8 cellular contexts compared by ENCODE assay signal in the genomic region with DNA sequence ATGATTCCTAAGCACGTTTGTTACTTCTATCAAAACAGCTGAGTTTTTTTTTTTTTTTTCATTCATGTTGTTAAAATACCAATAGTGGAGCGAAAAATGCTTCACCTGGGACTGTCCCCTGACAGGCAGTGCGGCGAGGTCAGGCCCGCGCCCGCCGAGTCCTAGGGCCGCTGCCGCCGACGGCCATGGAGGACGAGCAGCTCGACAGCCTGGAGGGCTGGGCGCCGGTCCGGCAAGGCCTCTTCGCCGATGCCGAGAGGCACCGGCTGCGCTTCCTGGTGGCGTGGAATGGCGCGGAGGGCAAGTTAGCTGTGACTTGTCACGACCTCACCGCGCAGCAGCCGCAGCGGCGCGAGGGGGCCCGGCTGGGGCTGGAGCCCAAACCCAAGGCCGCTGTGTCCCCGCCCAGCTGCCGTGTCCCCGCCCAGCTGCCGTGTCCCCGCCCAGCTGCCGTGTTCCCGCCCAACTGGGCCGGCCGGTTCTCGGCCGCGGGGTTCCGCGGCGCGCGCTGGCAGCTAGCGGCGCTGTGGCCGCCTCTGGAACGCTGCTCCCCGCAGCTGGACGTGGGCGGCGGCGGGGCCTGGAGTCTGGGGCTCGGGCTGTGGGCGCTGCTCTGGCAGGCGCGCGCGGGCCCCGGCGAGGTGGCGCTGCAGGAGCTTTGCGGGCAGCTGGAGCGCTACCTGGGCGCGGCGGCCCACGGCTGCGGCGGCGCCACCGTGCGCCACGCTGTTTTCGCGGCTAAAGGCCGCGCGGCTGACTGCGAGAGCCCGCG. TPM values are rescaled to one million over a fixed set of nuclear protein-coding genes. Genes with fewer than 3 reads are reported as not detected.
DNase-seq lines count a peak whose midpoint lies in the region; ATAC-seq and TF ChIP-seq lines count a peak whose summit lies in the region.
"Not testable (repeated sequence)": the region's sequence is repeated elsewhere in the genome, so short reads cannot be mapped to it uniquely, and the experiment has no call there.

No MANE protein-coding gene starts in this region.

- H3K14ac ChIP-seq in neuronal stem cell (ENCODE audit: low read length), result not testable (repeated sequence)

- not testable (repeated sequence) for TF ChIP-seq CTCF in esophagus squamous epithelium (IDR thresholded peaks at IDR 0.05)

- DNase-seq in SK-N-MC (ENCODE audit: low read depth, low spot score); esophagus squamous epithelium (lab: John Stamatoyannopoulos, UW); neuronal stem cell (ENCODE audit: low spot score): not testable (repeated sequence)
- peak; percentile 52 to 67 for DNase-seq in activated T-cell treated with anti-CD3 and anti-CD28 coated beads, Interleukin-2, amount 50 U/mL, for 48 hours
- peak; percentile 12 to 41 for DNase-seq in stimulated activated CD8-positive, alpha-beta memory T cell treated with anti-CD3 and anti-CD28 coated beads, Interleukin-15, amount 100 ng/mL, for 48 hours (ENCODE audit: low read depth in 2 of 2)

- not testable (repeated sequence) for H2BK15ac ChIP-seq in neuronal stem cell (ENCODE audit: low read length)

- H4K8ac ChIP-seq in neuronal stem cell (ENCODE audit: low read depth, low read length), result not testable (repeated sequence)

- WGBS in esophagus squamous epithelium, 2 donors, result no CpG with 5 or more reads among the region's 89 CpGs
- no CpG with 5 or more reads among the region's 89 CpGs for WGBS in neuronal stem cell (ENCODE audit: extremely low coverage in 2 of 2, insufficient read length in 2 of 2, insufficient replicate concordance in 1 of 2), 2 donors

- H4K20me1 ChIP-seq in BLaER1, result not testable (repeated sequence)

- H2BK12ac ChIP-seq in neuronal stem cell (ENCODE audit: low read length), result not testable (repeated sequence)

- TF ChIP-seq POLR2A in esophagus squamous epithelium (IDR thresholded peaks at IDR 0.05), result not testable (repeated sequence)

- H2BK5ac ChIP-seq in neuronal stem cell (ENCODE audit: low read length), result not testable (repeated sequence)

- not testable (repeated sequence) for H2BK120ac ChIP-seq in neuronal stem cell (ENCODE audit: low read depth, low read length)

- intact Hi-C loops in esophagus squamous epithelium (cut with DNase I), result not testable (repeated sequence)

- H3K4me1 ChIP-seq in BLaER1; esophagus squamous epithelium; neuronal stem cell (ENCODE audit: control insufficient read depth in 2 of 2, insufficient read depth in 1 of 2, low read depth in 1 of 2, low read length in 2 of 2): not testable (repeated sequence)

- peak overlapping the region; percentile 22 for H2AFZ ChIP-seq in neuronal stem cell (ENCODE audit: low read length)

- not testable (repeated sequence) for H3K4ac ChIP-seq in neuronal stem cell (ENCODE audit: low read length)

- not testable (repeated sequence) for H3K9ac ChIP-seq in BLaER1; SK-N-MC (ENCODE audit: insufficient read length); neuronal stem cell (ENCODE audit: low read depth, low read length, poor library complexity)

- not testable (repeated sequence) for H3K9me3 ChIP-seq in BLaER1; SK-N-MC (ENCODE audit: low read depth, low read length); esophagus squamous epithelium; neuronal stem cell (replicated peaks in 1 of 2; ENCODE audit: control insufficient read depth in 2 of 2, insufficient read depth in 1 of 2, low read depth in 1 of 2, low read length in 2 of 2)

- H3K27me3 ChIP-seq in BLaER1; esophagus squamous epithelium; neuronal stem cell (ENCODE audit: control insufficient read depth in 3 of 3, insufficient read depth in 3 of 3, low read depth in 1 of 3, low read length in 3 of 3): not testable (repeated sequence)

- ATAC-seq in GM19463 (IDR thresholded peaks at IDR 0.05; ENCODE audit: unreplicated experiment) (peak; percentile 87), HG02981 (IDR thresholded peaks at IDR 0.05; ENCODE audit: unreplicated experiment) (peak; percentile 88)

- not testable (repeated sequence) for H4K91ac ChIP-seq in neuronal stem cell (ENCODE audit: low read depth, low read length, poor library complexity)

- not testable (repeated sequence) for H3K79me1 ChIP-seq in neuronal stem cell (ENCODE audit: low read depth, low read length)

- H2AK5ac ChIP-seq in neuronal stem cell (ENCODE audit: low read depth, low read length), result not testable (repeated sequence)

- not testable (repeated sequence) for H3K23ac ChIP-seq in neuronal stem cell (ENCODE audit: low read depth, low read length, poor library complexity)

- H3K18ac ChIP-seq in neuronal stem cell (ENCODE audit: low read length), result not testable (repeated sequence)

- not testable (repeated sequence) for H3K4me2 ChIP-seq in BLaER1; neuronal stem cell (ENCODE audit: insufficient read depth, low read length, poor library complexity, severe bottlenecking)

- not testable (repeated sequence) for H3K36me3 ChIP-seq in BLaER1; SK-N-MC (ENCODE audit: insufficient read depth, low read length); esophagus squamous epithelium; neuronal stem cell (replicated peaks in 1 of 2; ENCODE audit: control insufficient read depth in 2 of 2, insufficient read depth in 2 of 2, low read length in 2 of 2)

- not testable (repeated sequence) for H3K27ac ChIP-seq in BLaER1; SK-N-MC; neuronal stem cell (replicated peaks; ENCODE audit: low read length)
- peak overlapping the region; percentile 62 to 89 (median 78) for H3K27ac ChIP-seq in esophagus squamous epithelium

- H3K4me3 ChIP-seq in BLaER1 (peak overlapping the region; percentile 63), SK-N-MC (peak overlapping the region; percentile 53), esophagus squamous epithelium (peak overlapping the region; percentile 38 to 73 (median 47)), neuronal stem cell (ENCODE audit: low read length in 2 of 2) (peak overlapping the region in 1 of 2 donors; percentile 32)

RNA-seq across cellular contexts. Expression of gene GOLGA8R, which starts 56.7 kb away (rescaled TPM):
- total RNA-seq in esophagus squamous epithelium, result 1 to 10 TPM in 3 of 4 donors, under 1 TPM in 1; 0.66 to 3.4 (median 1.1) TPM
- polyA plus RNA-seq in neuronal stem cell (2013, experiment 1 of 2), result 0.17 TPM
- polyA plus RNA-seq in neuronal stem cell (2013, experiment 2 of 2), result 0.12 TPM
